13 cellular contexts compared by ENCODE assay signal in genomic region chr4:100933628-100934027, GRCh38.
DNase-seq lines count a peak whose midpoint lies in the region; ATAC-seq, FAIRE-seq and TF ChIP-seq lines count a peak whose summit lies in the region.
"Had no signal": no experiment of that assay in that cellular context is flagged by ENCODE, and none has a peak within 500 bp of the region (broad histone marks: within the 10 kb centered on the region; RNA-seq: fewer than 3 reads in every experiment).

No MANE protein-coding gene starts in this region.

- no peaks in the 10 kb centered on the region for H3K36me3 ChIP-seq in esophagus squamous epithelium
- H3K36me3 ChIP-seq: esophagus muscularis mucosa, ovary had no signal

- 74% methylated on average over 4 of the region's 4 CpGs for WGBS in A549 (ENCODE audit: missing lambda C conversion rate)
- whole genome bisulfite sequencing in esophagus squamous epithelium, 2 donors = 46 to 63% methylated on average over 4 of the region's 4 CpGs

- no peaks in the 10 kb centered on the region for H3K27me3 ChIP-seq in esophagus squamous epithelium
- H3K27me3 ChIP-seq: esophagus muscularis mucosa, ovary had no signal

- H3K4me3 ChIP-seq in A549 (no peak overlapping the region), fibroblast of pulmonary artery (replicated peaks; ENCODE audit: low read depth, low read length) (no peak overlapping the region), esophagus squamous epithelium (peak overlapping the region in 1 of 4 donors; percentile 22)
- H3K4me3 ChIP-seq: esophagus muscularis mucosa, ovary had no signal

- H3K4me2 ChIP-seq in A549 = no peak overlapping the region

- no peak for TF ChIP-seq POLR2A in A549 (IDR thresholded peaks at IDR 0.05; ENCODE audit: low read length)
- TF ChIP-seq POLR2A in esophagus squamous epithelium (IDR thresholded peaks at IDR 0.05) = no peak

- ATAC-seq in A549 (no peak), T-helper 17 cell (no peak), HG02798 (IDR thresholded peaks at IDR 0.05; ENCODE audit: poor library complexity, unreplicated experiment) (no peak), HG03469 (IDR thresholded peaks at IDR 0.05; ENCODE audit: unreplicated experiment) (no peak)

- no peaks in the 10 kb centered on the region for H3K36me3 Mint-ChIP-seq in T-helper 17 cell (ENCODE audit: low read depth)
- H3K36me3 Mint-ChIP-seq: memory B cell had no signal

- H3K27ac ChIP-seq in A549 = no peak overlapping the region
- no peak overlapping the region for H3K27ac ChIP-seq in esophagus squamous epithelium
- H3K27ac ChIP-seq: esophagus muscularis mucosa, ovary had no signal

- peak in 1 of 2 experiments; percentile 1 for DNase-seq in A549 (ENCODE audit: low read depth in 1 of 2, low spot score in 1 of 2)
- peak; percentile 27 for DNase-seq in ELR (ENCODE audit: low read depth)
- no peak for DNase-seq in T-helper 17 cell
- DNase-seq in fibroblast of pulmonary artery (ENCODE audit: low read depth) = peak; percentile 87
- no peak for DNase-seq in NK-92 treated with Interleukin-12 subunit alpha and Interleukin-12 subunit beta, amount 100 ng/mL, for 24 hours (lab: John Stamatoyannopoulos, UW)
- DNase-seq in esophagus squamous epithelium (lab: John Stamatoyannopoulos, UW) = no peak
- DNase-seq: NCI-H146, NCI-H510A treated with DMSO at 0.1 percent for 48 hours, ovary had no signal

- CTCF ChIA-PET in A549 (lab: Yijun Ruan, JAX) = no interaction called here

- H3K4me1 Mint-ChIP-seq in T-helper 17 cell = peaks cover 25% of the 10 kb centered on the region

- FAIRE-seq in A549 (lab: Jason Lieb, UNC) = no peak

- peak overlapping the region; percentile 39 for H3K27ac Mint-ChIP-seq in T-helper 17 cell
- H3K27ac Mint-ChIP-seq: memory B cell had no signal

- TF ChIP-seq CTCF in A549 (IDR thresholded peaks at IDR 0.05) (no peak), fibroblast of pulmonary artery (IDR thresholded peaks at IDR 0.05; ENCODE audit: low read length, missing control alignments) (no peak), esophagus squamous epithelium (IDR thresholded peaks at IDR 0.05) (no peak)

- no peaks in the 10 kb centered on the region for H3K9me3 ChIP-seq in A549
- H3K9me3 ChIP-seq in T-helper 17 cell (ENCODE audit: control insufficient read depth, low read length, poor library complexity, severe bottlenecking) = no peaks in the 10 kb centered on the region
- no peaks in the 10 kb centered on the region for H3K9me3 ChIP-seq in esophagus squamous epithelium
- H3K9me3 ChIP-seq: esophagus muscularis mucosa, ovary had no signal

- POLR2A ChIA-PET in A549 (lab: Yijun Ruan, JAX) = no interaction called here

- H3K4me1 ChIP-seq in A549 = no peaks in the 10 kb centered on the region
- H3K4me1 ChIP-seq in esophagus squamous epithelium = peaks cover 0 to 12% (median 8%) of the 10 kb centered on the region in 3 donors

- intact Hi-C loops in esophagus squamous epithelium (cut with DNase I) = no loop called here

- peak overlapping the region; percentile 79 for H3K4me3 Mint-ChIP-seq in T-helper 17 cell
- H3K4me3 Mint-ChIP-seq: memory B cell had no signal

- peaks cover 6% of the 10 kb centered on the region for H3K27me3 Mint-ChIP-seq in T-helper 17 cell
- H3K27me3 Mint-ChIP-seq: memory B cell had no signal

- no peak for TF ChIP-seq EP300 in A549 (IDR thresholded peaks at IDR 0.05)

- TF ChIP-seq RAD21 in A549 (conservative IDR thresholded peaks at IDR 0.05 in 1 of 2, IDR thresholded peaks at IDR 0.05 in 1 of 2) = no peak

TF ChIP-seq in A549, 52 proteins besides CTCF, POLR2A, EP300 and RAD21:
- TF ChIP-seq MAFK (IDR thresholded peaks at IDR 0.05; ENCODE audit: partially characterized antibody) (peak; percentile 67), NPAS2 (CRISPR knock-in tag; IDR thresholded peaks at IDR 0.05; ENCODE audit: borderline replicate concordance) (no peak)

Comparison
In these comparisons a context has a peak if more than half of its experiments do, and no peak if none do; other contexts are left out.
1. DNase-seq: peak in ELR (single experiment) and fibroblast of pulmonary artery (single experiment); none in T-helper 17 cell (0 of 3), NK-92 treated with Interleukin-12 subunit alpha and Interleukin-12 subunit beta, amount 100 ng/mL, for 24 hours (single experiment) and esophagus squamous epithelium (single experiment).